Comparison of ENCODE assay signal across 1 cellular context in the genomic region with DNA sequence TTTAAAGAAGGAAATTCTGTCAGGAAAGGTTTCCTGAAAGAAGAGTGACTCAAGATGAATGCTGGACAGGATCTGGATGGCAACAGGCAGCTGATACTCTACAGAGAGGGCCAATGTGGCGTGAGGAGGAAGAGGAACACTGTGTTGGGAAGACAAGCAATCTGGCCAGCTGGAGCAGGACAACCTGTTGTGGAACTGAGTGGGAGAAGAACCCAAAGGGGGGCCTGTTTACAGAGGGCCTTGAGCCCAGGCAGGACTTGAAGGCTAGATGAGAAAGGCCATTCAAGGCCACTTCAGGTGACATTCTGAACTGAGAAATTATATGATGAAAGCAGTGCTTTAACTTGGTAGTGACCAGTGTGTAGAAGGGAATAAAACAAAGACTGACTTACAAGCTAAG.
TF ChIP-seq lines count a peak whose summit lies in the region.

No MANE protein-coding gene starts in this region.

TF ChIP-seq in K562, 482 proteins besides CTCF, POLR2A, EP300 and RAD21:
- no peak for TF ChIP-seq FOXA3 (CRISPR knock-in tag; conservative IDR thresholded peaks at IDR 0.05 in 1 of 2, IDR thresholded peaks at IDR 0.05 in 1 of 2)
- TF ChIP-seq ETS2 (tag; IDR thresholded peaks at IDR 0.05; ENCODE audit: borderline replicate concordance, poor library complexity, severe bottlenecking) = no peak
- TF ChIP-seq, protein P1, sequence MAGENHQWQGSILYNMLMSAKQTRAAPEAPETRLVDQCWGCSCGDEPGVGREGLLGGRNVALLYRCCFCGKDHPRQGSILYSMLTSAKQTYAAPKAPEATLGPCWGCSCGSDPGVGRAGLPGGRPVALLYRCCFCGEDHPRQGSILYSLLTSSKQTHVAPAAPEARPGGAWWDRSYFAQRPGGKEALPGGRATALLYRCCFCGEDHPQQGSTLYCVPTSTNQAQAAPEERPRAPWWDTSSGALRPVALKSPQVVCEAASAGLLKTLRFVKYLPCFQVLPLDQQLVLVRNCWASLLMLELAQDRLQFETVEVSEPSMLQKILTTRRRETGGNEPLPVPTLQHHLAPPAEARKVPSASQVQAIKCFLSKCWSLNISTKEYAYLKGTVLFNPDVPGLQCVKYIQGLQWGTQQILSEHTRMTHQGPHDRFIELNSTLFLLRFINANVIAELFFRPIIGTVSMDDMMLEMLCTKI (IDR thresholded peaks at IDR 0.05; ENCODE audit: partially characterized antibody) = no peak
- no peak for TF ChIP-seq KHSRP (IDR thresholded peaks at IDR 0.05)
- no peak for TF ChIP-seq ZNF311 (CRISPR knock-in tag; IDR thresholded peaks at IDR 0.05)
- TF ChIP-seq, protein P2, sequence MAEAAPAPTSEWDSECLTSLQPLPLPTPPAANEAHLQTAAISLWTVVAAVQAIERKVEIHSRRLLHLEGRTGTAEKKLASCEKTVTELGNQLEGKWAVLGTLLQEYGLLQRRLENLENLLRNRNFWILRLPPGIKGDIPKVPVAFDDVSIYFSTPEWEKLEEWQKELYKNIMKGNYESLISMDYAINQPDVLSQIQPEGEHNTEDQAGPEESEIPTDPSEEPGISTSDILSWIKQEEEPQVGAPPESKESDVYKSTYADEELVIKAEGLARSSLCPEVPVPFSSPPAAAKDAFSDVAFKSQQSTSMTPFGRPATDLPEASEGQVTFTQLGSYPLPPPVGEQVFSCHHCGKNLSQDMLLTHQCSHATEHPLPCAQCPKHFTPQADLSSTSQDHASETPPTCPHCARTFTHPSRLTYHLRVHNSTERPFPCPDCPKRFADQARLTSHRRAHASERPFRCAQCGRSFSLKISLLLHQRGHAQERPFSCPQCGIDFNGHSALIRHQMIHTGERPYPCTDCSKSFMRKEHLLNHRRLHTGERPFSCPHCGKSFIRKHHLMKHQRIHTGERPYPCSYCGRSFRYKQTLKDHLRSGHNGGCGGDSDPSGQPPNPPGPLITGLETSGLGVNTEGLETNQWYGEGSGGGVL (CRISPR knock-in tag; IDR thresholded peaks at IDR 0.05) = no peak
- TF ChIP-seq HDGF (IDR thresholded peaks at IDR 0.05) = no peak
- no peak for TF ChIP-seq TCFL5 (CRISPR knock-in tag; conservative IDR thresholded peaks at IDR 0.05)
- no peak for TF ChIP-seq ATF7 (IDR thresholded peaks at IDR 0.05)
- TF ChIP-seq, protein P3, sequence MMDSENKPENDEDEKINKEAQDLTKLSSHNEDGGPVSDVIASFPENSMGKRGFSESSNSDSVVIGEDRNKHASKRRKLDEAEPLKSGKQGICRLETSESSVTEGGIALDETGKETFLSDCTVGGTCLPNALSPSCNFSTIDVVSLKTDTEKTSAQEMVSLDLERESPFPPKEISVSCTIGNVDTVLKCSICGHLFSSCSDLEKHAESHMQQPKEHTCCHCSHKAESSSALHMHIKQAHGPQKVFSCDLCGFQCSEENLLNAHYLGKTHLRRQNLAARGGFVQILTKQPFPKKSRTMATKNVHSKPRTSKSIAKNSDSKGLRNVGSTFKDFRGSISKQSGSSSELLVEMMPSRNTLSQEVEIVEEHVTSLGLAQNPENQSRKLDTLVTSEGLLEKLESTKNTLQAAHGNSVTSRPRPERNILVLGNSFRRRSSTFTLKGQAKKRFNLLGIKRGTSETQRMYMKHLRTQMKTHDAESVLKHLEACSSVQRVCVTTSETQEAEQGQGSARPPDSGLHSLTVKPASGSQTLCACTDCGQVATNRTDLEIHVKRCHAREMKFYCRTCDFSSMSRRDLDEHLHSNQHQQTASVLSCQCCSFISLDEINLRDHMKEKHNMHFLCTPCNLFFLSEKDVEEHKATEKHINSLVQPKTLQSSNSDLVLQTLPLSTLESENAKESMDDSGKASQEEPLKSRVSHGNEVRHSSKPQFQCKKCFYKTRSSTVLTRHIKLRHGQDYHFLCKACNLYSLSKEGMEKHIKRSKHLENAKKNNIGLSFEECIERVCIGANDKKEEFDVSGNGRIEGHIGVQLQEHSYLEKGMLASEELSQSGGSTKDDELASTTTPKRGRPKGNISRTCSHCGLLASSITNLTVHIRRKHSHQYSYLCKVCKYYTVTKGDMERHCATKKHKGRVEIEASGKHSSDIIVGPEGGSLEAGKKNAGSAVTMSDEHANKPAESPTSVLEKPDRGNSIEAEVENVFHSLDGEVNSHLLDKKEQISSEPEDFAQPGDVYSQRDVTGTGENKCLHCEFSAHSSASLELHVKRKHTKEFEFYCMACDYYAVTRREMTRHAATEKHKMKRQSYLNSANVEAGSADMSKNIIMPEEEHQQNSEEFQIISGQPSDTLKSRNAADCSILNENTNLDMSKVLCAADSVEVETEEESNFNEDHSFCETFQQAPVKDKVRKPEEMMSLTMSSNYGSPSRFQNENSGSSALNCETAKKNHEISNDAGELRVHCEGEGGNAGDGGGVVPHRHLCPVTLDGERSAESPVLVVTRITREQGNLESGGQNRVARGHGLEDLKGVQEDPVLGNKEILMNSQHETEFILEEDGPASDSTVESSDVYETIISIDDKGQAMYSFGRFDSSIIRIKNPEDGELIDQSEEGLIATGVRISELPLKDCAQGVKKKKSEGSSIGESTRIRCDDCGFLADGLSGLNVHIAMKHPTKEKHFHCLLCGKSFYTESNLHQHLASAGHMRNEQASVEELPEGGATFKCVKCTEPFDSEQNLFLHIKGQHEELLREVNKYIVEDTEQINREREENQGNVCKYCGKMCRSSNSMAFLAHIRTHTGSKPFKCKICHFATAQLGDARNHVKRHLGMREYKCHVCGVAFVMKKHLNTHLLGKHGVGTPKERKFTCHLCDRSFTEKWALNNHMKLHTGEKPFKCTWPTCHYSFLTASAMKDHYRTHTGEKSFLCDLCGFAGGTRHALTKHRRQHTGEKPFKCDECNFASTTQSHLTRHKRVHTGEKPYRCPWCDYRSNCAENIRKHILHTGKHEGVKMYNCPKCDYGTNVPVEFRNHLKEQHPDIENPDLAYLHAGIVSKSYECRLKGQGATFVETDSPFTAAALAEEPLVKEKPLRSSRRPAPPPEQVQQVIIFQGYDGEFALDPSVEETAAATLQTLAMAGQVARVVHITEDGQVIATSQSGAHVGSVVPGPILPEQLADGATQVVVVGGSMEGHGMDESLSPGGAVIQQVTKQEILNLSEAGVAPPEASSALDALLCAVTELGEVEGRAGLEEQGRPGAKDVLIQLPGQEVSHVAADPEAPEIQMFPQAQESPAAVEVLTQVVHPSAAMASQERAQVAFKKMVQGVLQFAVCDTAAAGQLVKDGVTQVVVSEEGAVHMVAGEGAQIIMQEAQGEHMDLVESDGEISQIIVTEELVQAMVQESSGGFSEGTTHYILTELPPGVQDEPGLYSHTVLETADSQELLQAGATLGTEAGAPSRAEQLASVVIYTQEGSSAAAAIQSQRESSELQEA (IDR thresholded peaks at IDR 0.05; ENCODE audit: low read depth) = no peak
- TF ChIP-seq, protein P4, sequence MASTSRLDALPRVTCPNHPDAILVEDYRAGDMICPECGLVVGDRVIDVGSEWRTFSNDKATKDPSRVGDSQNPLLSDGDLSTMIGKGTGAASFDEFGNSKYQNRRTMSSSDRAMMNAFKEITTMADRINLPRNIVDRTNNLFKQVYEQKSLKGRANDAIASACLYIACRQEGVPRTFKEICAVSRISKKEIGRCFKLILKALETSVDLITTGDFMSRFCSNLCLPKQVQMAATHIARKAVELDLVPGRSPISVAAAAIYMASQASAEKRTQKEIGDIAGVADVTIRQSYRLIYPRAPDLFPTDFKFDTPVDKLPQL (IDR thresholded peaks at IDR 0.05; ENCODE audit: extremely low read depth, insufficient read length) = no peak
- TF ChIP-seq SNIP1 (IDR thresholded peaks at IDR 0.05; ENCODE audit: low read depth) = no peak
- TF ChIP-seq HDAC1 (IDR thresholded peaks at IDR 0.05) = no peak
- TF ChIP-seq, protein P5, sequence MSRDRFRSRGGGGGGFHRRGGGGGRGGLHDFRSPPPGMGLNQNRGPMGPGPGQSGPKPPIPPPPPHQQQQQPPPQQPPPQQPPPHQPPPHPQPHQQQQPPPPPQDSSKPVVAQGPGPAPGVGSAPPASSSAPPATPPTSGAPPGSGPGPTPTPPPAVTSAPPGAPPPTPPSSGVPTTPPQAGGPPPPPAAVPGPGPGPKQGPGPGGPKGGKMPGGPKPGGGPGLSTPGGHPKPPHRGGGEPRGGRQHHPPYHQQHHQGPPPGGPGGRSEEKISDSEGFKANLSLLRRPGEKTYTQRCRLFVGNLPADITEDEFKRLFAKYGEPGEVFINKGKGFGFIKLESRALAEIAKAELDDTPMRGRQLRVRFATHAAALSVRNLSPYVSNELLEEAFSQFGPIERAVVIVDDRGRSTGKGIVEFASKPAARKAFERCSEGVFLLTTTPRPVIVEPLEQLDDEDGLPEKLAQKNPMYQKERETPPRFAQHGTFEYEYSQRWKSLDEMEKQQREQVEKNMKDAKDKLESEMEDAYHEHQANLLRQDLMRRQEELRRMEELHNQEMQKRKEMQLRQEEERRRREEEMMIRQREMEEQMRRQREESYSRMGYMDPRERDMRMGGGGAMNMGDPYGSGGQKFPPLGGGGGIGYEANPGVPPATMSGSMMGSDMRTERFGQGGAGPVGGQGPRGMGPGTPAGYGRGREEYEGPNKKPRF (IDR thresholded peaks at IDR 0.05; ENCODE audit: low read depth, low read length) = no peak
- TF ChIP-seq, protein P6, sequence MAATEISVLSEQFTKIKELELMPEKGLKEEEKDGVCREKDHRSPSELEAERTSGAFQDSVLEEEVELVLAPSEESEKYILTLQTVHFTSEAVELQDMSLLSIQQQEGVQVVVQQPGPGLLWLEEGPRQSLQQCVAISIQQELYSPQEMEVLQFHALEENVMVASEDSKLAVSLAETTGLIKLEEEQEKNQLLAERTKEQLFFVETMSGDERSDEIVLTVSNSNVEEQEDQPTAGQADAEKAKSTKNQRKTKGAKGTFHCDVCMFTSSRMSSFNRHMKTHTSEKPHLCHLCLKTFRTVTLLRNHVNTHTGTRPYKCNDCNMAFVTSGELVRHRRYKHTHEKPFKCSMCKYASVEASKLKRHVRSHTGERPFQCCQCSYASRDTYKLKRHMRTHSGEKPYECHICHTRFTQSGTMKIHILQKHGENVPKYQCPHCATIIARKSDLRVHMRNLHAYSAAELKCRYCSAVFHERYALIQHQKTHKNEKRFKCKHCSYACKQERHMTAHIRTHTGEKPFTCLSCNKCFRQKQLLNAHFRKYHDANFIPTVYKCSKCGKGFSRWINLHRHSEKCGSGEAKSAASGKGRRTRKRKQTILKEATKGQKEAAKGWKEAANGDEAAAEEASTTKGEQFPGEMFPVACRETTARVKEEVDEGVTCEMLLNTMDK (IDR thresholded peaks at IDR 0.05; ENCODE audit: borderline replicate concordance, insufficient read depth, low read depth, low read length, poor library complexity, severe bottlenecking) = no peak
- TF ChIP-seq, protein P7, sequence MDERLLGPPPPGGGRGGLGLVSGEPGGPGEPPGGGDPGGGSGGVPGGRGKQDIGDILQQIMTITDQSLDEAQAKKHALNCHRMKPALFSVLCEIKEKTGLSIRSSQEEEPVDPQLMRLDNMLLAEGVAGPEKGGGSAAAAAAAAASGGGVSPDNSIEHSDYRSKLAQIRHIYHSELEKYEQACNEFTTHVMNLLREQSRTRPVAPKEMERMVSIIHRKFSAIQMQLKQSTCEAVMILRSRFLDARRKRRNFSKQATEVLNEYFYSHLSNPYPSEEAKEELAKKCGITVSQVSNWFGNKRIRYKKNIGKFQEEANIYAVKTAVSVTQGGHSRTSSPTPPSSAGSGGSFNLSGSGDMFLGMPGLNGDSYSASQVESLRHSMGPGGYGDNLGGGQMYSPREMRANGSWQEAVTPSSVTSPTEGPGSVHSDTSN (CRISPR knock-in tag; IDR thresholded peaks at IDR 0.05; ENCODE audit: low read depth) = no peak
- TF ChIP-seq, protein P7 (tag; conservative IDR thresholded peaks at IDR 0.05; ENCODE audit: low read depth) = no peak
